Comparison of ENCODE assay signal across 20 cellular contexts in the genomic region with DNA sequence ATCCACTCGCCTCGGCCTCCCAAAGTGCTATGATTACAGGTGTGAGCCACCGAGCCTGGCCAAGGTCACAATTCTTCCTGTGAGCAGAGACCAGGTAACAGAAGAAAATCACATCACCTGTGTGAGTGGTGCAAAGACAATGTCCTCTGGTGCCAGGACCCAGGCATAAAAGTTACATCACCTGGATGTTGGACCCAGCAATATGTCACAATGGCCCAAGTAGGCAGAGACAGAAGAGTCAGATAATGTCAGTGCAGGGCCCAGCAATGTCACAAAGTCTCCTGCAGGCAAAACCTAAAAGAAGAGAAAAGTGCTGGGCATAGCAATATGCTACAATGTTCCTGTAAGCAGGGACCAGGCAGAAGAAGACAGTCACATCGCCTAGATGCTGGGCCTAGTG. TPM values are rescaled to one million over a fixed set of nuclear protein-coding genes. Genes with fewer than 3 reads are reported as not detected.
DNase-seq lines count a peak whose midpoint lies in the region; ATAC-seq and TF ChIP-seq lines count a peak whose summit lies in the region.
"Had no signal": no experiment of that assay in that cellular context is flagged by ENCODE, and none has a peak within 500 bp of the region (broad histone marks: within the 10 kb centered on the region; RNA-seq: fewer than 3 reads in every experiment).

No MANE protein-coding gene starts in this region.

- peaks cover 16% of the 10 kb centered on the region for H3K9me3 Mint-ChIP-seq in activated CD4-positive, alpha-beta T cell treated with anti-CD3 and anti-CD28 coated beads, Interleukin-2, amount 10 ng/mL, durations not matched to agents 7 days and 5 days
- no peaks in the 10 kb centered on the region for H3K9me3 Mint-ChIP-seq in CD4-positive, alpha-beta T cell
- H3K9me3 Mint-ChIP-seq in activated naive CD4-positive, alpha-beta T cell treated with anti-CD3 and anti-CD28 coated beads, Interleukin-2, amount 10 ng/mL, durations not matched to agents 7 days and 5 days = peaks cover 11% of the 10 kb centered on the region
- H3K9me3 Mint-ChIP-seq: CD8-positive, alpha-beta memory T cell had no signal

- H2BK15ac ChIP-seq in neuronal stem cell (ENCODE audit: low read length) = no peak overlapping the region

- no peak overlapping the region for H2BK12ac ChIP-seq in neuronal stem cell (ENCODE audit: low read length)

- H2AFZ ChIP-seq in neuronal stem cell (ENCODE audit: low read length) = no peak overlapping the region
- H2AFZ ChIP-seq: GM23248 had no signal

- H3K4me1 Mint-ChIP-seq in activated CD4-positive, alpha-beta T cell treated with anti-CD3 and anti-CD28 coated beads, Interleukin-2, amount 10 ng/mL, durations not matched to agents 7 days and 5 days = no peaks in the 10 kb centered on the region
- no peaks in the 10 kb centered on the region for H3K4me1 Mint-ChIP-seq in CD4-positive, alpha-beta T cell (ENCODE audit: low read depth)
- no peaks in the 10 kb centered on the region for H3K4me1 Mint-ChIP-seq in activated naive CD4-positive, alpha-beta T cell treated with anti-CD3 and anti-CD28 coated beads, Interleukin-2, amount 10 ng/mL, durations not matched to agents 7 days and 5 days
- H3K4me1 Mint-ChIP-seq: B cell; CD8-positive, alpha-beta memory T cell had no signal

- H3K79me1 ChIP-seq in neuronal stem cell (ENCODE audit: low read depth, low read length) = no peaks in the 10 kb centered on the region

- no peak overlapping the region for H3K4me3 ChIP-seq in liver (ENCODE audit: low read depth in 1 of 3, low read length in 3 of 3)
- no peak overlapping the region for H3K4me3 ChIP-seq in neuronal stem cell (ENCODE audit: low read length in 2 of 2)
- H3K4me3 ChIP-seq: BLaER1, GM12878, GM23248 had no signal

- no peak overlapping the region for H3K4me2 ChIP-seq in neuronal stem cell (ENCODE audit: insufficient read depth, low read length, poor library complexity, severe bottlenecking)
- H3K4me2 ChIP-seq: BLaER1 had no signal

- peaks cover 44% of the 10 kb centered on the region for H3K36me3 Mint-ChIP-seq in activated CD4-positive, alpha-beta T cell treated with anti-CD3 and anti-CD28 coated beads, Interleukin-2, amount 10 ng/mL, durations not matched to agents 7 days and 5 days (ENCODE audit: low read depth)
- H3K36me3 Mint-ChIP-seq in CD4-positive, alpha-beta T cell (ENCODE audit: low read depth) = peaks cover 39% of the 10 kb centered on the region
- H3K36me3 Mint-ChIP-seq in activated naive CD4-positive, alpha-beta T cell treated with anti-CD3 and anti-CD28 coated beads, Interleukin-2, amount 10 ng/mL, durations not matched to agents 7 days and 5 days = peaks cover 40% of the 10 kb centered on the region

- no peak for TF ChIP-seq CTCF in CD4-positive, alpha-beta T cell (IDR thresholded peaks at IDR 0.05)
- no peak for TF ChIP-seq CTCF in liver (IDR thresholded peaks at IDR 0.05; ENCODE audit: low read depth, low read length, missing input control)

- H3K9me3 ChIP-seq in CD4-positive, alpha-beta T cell (ENCODE audit: control insufficient read depth, low read length) = no peaks in the 10 kb centered on the region
- H3K9me3 ChIP-seq in liver (ENCODE audit: control insufficient read depth in 4 of 4, low read length in 3 of 4) (no peaks in the 10 kb centered on the region), neuronal stem cell (replicated peaks in 1 of 2; ENCODE audit: control insufficient read depth in 2 of 2, insufficient read depth in 1 of 2, low read depth in 1 of 2, low read length in 2 of 2) (peaks cover 0 to 3% of the 10 kb centered on the region in 2 donors)
- H3K9me3 ChIP-seq: BLaER1 had no signal

- no peaks in the 10 kb centered on the region for H3K27me3 ChIP-seq in CD4-positive, alpha-beta T cell (ENCODE audit: control insufficient read depth, insufficient read depth, low read length)
- no peaks in the 10 kb centered on the region for H3K27me3 ChIP-seq in liver (ENCODE audit: control insufficient read depth in 4 of 4, insufficient read depth in 4 of 4, low read length in 3 of 4)
- no peaks in the 10 kb centered on the region for H3K27me3 ChIP-seq in neuronal stem cell (ENCODE audit: control insufficient read depth in 3 of 3, insufficient read depth in 3 of 3, low read depth in 1 of 3, low read length in 3 of 3)
- H3K27me3 ChIP-seq: BLaER1 had no signal

- H3K27ac ChIP-seq in CD4-positive, alpha-beta T cell (ENCODE audit: low read depth, low read length) = no peak overlapping the region
- H3K27ac ChIP-seq in liver (ENCODE audit: low read depth in 1 of 2, low read length in 2 of 2) = no peak overlapping the region
- no peak overlapping the region for H3K27ac ChIP-seq in neuronal stem cell (replicated peaks; ENCODE audit: low read length)
- H3K27ac ChIP-seq: BLaER1, GM23248 had no signal

- peak overlapping the region; percentile 50 for H3K23ac ChIP-seq in neuronal stem cell (ENCODE audit: low read depth, low read length, poor library complexity)

- CTCF ChIA-PET in activated CD4-positive, alpha-beta T cell treated with anti-CD3 and anti-CD28 coated beads, Interleukin-2, amount 10 ng/mL, durations not matched to agents 7 days and 5 days (lab: Charles Lee) = no interaction called here
- CTCF ChIA-PET in CD4-positive, alpha-beta T cell (lab: Charles Lee) = no interaction called here
- CTCF ChIA-PET in activated naive CD4-positive, alpha-beta T cell treated with anti-CD3 and anti-CD28 coated beads, Interleukin-2, amount 10 ng/mL, durations not matched to agents 7 days and 5 days (lab: Charles Lee) = no interaction called here

- H3K14ac ChIP-seq in neuronal stem cell (ENCODE audit: low read length) = peak overlapping the region; percentile 72

- no peak overlapping the region for H2BK120ac ChIP-seq in neuronal stem cell (ENCODE audit: low read depth, low read length)

- no peaks in the 10 kb centered on the region for H3K27me3 Mint-ChIP-seq in activated CD4-positive, alpha-beta T cell treated with anti-CD3 and anti-CD28 coated beads, Interleukin-2, amount 10 ng/mL, durations not matched to agents 7 days and 5 days
- no peaks in the 10 kb centered on the region for H3K27me3 Mint-ChIP-seq in CD4-positive, alpha-beta T cell
- no peaks in the 10 kb centered on the region for H3K27me3 Mint-ChIP-seq in activated naive CD4-positive, alpha-beta T cell treated with anti-CD3 and anti-CD28 coated beads, Interleukin-2, amount 10 ng/mL, durations not matched to agents 7 days and 5 days
- H3K27me3 Mint-ChIP-seq: B cell had no signal

- no peak overlapping the region for H2BK5ac ChIP-seq in neuronal stem cell (ENCODE audit: low read length)

- H3K4me1 ChIP-seq in liver (ENCODE audit: control insufficient read depth in 4 of 4, insufficient read depth in 4 of 4, low read length in 3 of 4) (no peaks in the 10 kb centered on the region), neuronal stem cell (ENCODE audit: control insufficient read depth in 2 of 2, insufficient read depth in 1 of 2, low read depth in 1 of 2, low read length in 2 of 2) (no peaks in the 10 kb centered on the region)
- H3K4me1 ChIP-seq: BLaER1 had no signal

- H3K36me3 ChIP-seq in liver (ENCODE audit: control insufficient read depth in 4 of 4, insufficient read depth in 3 of 4, low read depth in 1 of 4, low read length in 3 of 4) (peaks cover 0 to 16% (median 14%) of the 10 kb centered on the region in 4 donors), neuronal stem cell (replicated peaks in 1 of 2; ENCODE audit: control insufficient read depth in 2 of 2, insufficient read depth in 2 of 2, low read length in 2 of 2) (peaks cover 19 to 48% of the 10 kb centered on the region in 2 donors)

- no peak overlapping the region for H4K91ac ChIP-seq in neuronal stem cell (ENCODE audit: low read depth, low read length, poor library complexity)

- H3K27ac Mint-ChIP-seq in activated CD4-positive, alpha-beta T cell treated with anti-CD3 and anti-CD28 coated beads, Interleukin-2, amount 10 ng/mL, durations not matched to agents 7 days and 5 days = peak overlapping the region; percentile 64
- H3K27ac Mint-ChIP-seq in CD4-positive, alpha-beta T cell = peak overlapping the region; percentile 24
- H3K27ac Mint-ChIP-seq in activated naive CD4-positive, alpha-beta T cell treated with anti-CD3 and anti-CD28 coated beads, Interleukin-2, amount 10 ng/mL, durations not matched to agents 7 days and 5 days = no peak overlapping the region
- H3K27ac Mint-ChIP-seq: B cell, CD14-positive monocyte had no signal

- no peak for TF ChIP-seq RAD21 in liver (IDR thresholded peaks at IDR 0.05)

- no peak overlapping the region for H3K18ac ChIP-seq in neuronal stem cell (ENCODE audit: low read length)

- intact Hi-C loops in CD4-positive, alpha-beta T cell (cut with DNase I, micrococcal nuclease) = loop anchor here in 1 of 2 experiments (10.0 kb wide), 1 partner anchor 139 kb away; a partner anchor contains a TSS

- 88% methylated on average over 4 of the region's 4 CpGs for WGBS in liver
- WGBS in neuronal stem cell (ENCODE audit: extremely low coverage in 2 of 2, insufficient read length in 2 of 2, insufficient replicate concordance in 1 of 2), 2 donors = no CpG with 5 or more reads among the region's 4 CpGs

- ATAC-seq in CD4-positive, alpha-beta T cell (ENCODE audit: poor library complexity) = no peak
- ATAC-seq: GM12878 had no signal

- no peak overlapping the region for H3K4me3 Mint-ChIP-seq in activated CD4-positive, alpha-beta T cell treated with anti-CD3 and anti-CD28 coated beads, Interleukin-2, amount 10 ng/mL, durations not matched to agents 7 days and 5 days
- H3K4me3 Mint-ChIP-seq in CD4-positive, alpha-beta T cell = no peak overlapping the region
- H3K4me3 Mint-ChIP-seq in activated naive CD4-positive, alpha-beta T cell treated with anti-CD3 and anti-CD28 coated beads, Interleukin-2, amount 10 ng/mL, durations not matched to agents 7 days and 5 days = no peak overlapping the region
- H3K4me3 Mint-ChIP-seq: B cell; CD14-positive monocyte; CD8-positive, alpha-beta memory T cell had no signal

- H2AK5ac ChIP-seq in neuronal stem cell (ENCODE audit: low read depth, low read length) = no peak overlapping the region

- H3K9ac ChIP-seq in liver (ENCODE audit: low read depth in 1 of 2, low read length in 2 of 2) (no peak overlapping the region), neuronal stem cell (ENCODE audit: low read depth, low read length, poor library complexity) (no peak overlapping the region)
- H3K9ac ChIP-seq: BLaER1, GM23248 had no signal

- POLR2A ChIA-PET in activated CD4-positive, alpha-beta T cell treated with anti-CD3 and anti-CD28 coated beads, Interleukin-2, amount 10 ng/mL, durations not matched to agents 7 days and 5 days (lab: Charles Lee) = no interaction called here
- POLR2A ChIA-PET in CD4-positive, alpha-beta T cell (lab: Charles Lee) = no interaction called here

- H4K8ac ChIP-seq in neuronal stem cell (ENCODE audit: low read depth, low read length) = no peak overlapping the region

- no peak overlapping the region for H3K4ac ChIP-seq in neuronal stem cell (ENCODE audit: low read length)

- no peak for DNase-seq in activated CD4-positive, alpha-beta T cell treated with anti-CD3 and anti-CD28 coated beads, Interleukin-2, amount 10 ng/mL, durations not matched to agents 7 days and 5 days
- no peak for DNase-seq in activated CD4-positive, alpha-beta T cell treated with anti-CD3 and anti-CD28 coated beads, Interleukin-2, amount 50 U/mL, for 48 hours
- DNase-seq in CD4-positive, alpha-beta T cell = no peak
- DNase-seq in neuronal stem cell (ENCODE audit: low spot score) (no peak), NK-92 (lab: John Stamatoyannopoulos, UW; ENCODE audit: unreplicated experiment) (no peak), NCI-H82 treated with DMSO at 0.1 percent for 48 hours (lab: John Stamatoyannopoulos, UW; ENCODE audit: unreplicated experiment) (no peak)
- DNase-seq in activated naive CD4-positive, alpha-beta T cell treated with anti-CD3 and anti-CD28 coated beads, Interleukin-2, amount 10 ng/mL, durations not matched to agents 7 days and 5 days = no peak
- DNase-seq: CD8-positive, alpha-beta memory T cell; DMS 273 treated with DMSO at 0.1 percent for 48 hours; DMS79; EL; GDM1; GM23248; H7; HCEC 1CT had no signal

RNA-seq across cellular contexts. Expression of a gene that starts 5.5 kb away (rescaled TPM):
- total RNA-seq in activated CD4-positive, alpha-beta T cell treated with anti-CD3 and anti-CD28 coated beads, Interleukin-2, amount 10 ng/mL, durations not matched to agents 7 days and 5 days = 10 to 100 TPM; 13.0 to 17.0 TPM
- 1 to 10 TPM; 4.2 to 5.5 TPM for total RNA-seq in CD4-positive, alpha-beta T cell
- 1 to 10 TPM in 1 of 2 donors, under 1 TPM in 1; 0.84 to 8.8 TPM for total RNA-seq in liver
- polyA plus RNA-seq in liver = under 1 TPM in 1 of 2 donors, not detected in 1; 0.13 TPM
- 21.9 TPM for polyA plus RNA-seq in neuronal stem cell (2013, experiment 1 of 2)
- 23.2 TPM for polyA plus RNA-seq in neuronal stem cell (2013, experiment 2 of 2)
